ENCODE assay signal across 8 cellular contexts in the genomic region with DNA sequence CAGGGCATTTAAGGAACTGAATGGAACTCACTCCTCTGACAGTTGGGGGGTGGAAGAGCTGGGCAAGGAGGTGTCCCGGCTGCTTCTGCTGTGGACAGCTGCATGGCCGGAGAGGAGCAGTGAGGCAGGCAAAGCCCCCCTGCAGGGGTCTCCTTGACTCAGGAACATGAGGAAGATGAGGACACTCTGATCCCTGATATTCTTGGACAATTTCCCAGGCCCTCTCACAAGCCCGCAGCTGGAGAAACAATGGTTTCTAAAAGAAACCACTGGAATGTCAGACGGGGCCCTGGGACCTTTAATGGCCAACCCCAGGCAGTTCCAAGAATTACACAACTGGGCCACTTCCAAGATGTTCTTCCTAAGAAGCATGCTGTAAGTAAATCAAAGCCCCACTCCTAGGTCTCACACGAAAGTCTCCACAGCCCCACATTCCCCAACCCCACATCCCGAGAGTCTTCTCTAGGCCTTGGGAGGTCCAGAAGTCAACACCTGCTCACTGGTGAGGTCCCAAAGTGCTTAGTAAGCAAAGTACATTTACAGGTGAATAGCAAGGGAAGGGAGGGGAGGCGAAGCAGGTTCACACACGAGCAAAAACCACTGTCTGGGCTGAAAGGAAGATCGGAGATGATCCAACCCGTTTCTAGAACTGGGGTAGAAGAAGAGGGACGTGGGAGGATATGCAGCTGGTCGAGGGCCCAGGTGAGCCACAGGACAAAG. TPM values are rescaled to one million over a fixed set of nuclear protein-coding genes. Genes with fewer than 3 reads are reported as not detected.
A peak's percentile ranks its signal among the peaks of the same experiment; 100 is the strongest.
DNase-seq lines count a peak whose midpoint lies in the region; ATAC-seq, FAIRE-seq and TF ChIP-seq lines count a peak whose summit lies in the region.

No MANE protein-coding gene starts in this region.

- H3K9me3 ChIP-seq in body of pancreas (no peaks in the 10 kb centered on the region), lower lobe of right lung (no peaks in the 10 kb centered on the region)

- no peaks in the 10 kb centered on the region for H3K9me3 Mint-ChIP-seq in activated T-cell treated with anti-CD3 and anti-CD28 coated beads, Interleukin-2, amount 50 U/mL, for 4 hours

- no peak for TF ChIP-seq POLR2A in body of pancreas (IDR thresholded peaks at IDR 0.05)

- 82 to 84% methylated on average over 11 to 12 of the region's 12 CpGs for WGBS in body of pancreas, 2 donors
- 63% methylated on average over 12 of the region's 12 CpGs for WGBS in urinary bladder

- H3K4me3 ChIP-seq in body of pancreas (no peak overlapping the region), lower lobe of right lung (peak overlapping the region; percentile 98), urinary bladder (ENCODE audit: low read depth, low read length) (no peak overlapping the region)

- intact Hi-C loops in body of pancreas (cut with DNase I), result no loop called here
- intact Hi-C loops in lower lobe of right lung (cut with DNase I), result no loop called here

- no peak for ATAC-seq in activated T-cell treated with anti-CD3 and anti-CD28 coated beads, Interleukin-2, amount 50 U/mL, for 4 hours
- ATAC-seq in body of pancreas, result no peak
- peak in 1 of 2 donors; percentile 4 for ATAC-seq in lower lobe of right lung
- ATAC-seq in GM21723 (IDR thresholded peaks at IDR 0.05; ENCODE audit: unreplicated experiment), result no peak

- peak overlapping the region; percentile 94 for H3K4me3 Mint-ChIP-seq in activated T-cell treated with anti-CD3 and anti-CD28 coated beads, Interleukin-2, amount 50 U/mL, for 4 hours

- FAIRE-seq in frontal cortex (lab: Jason Lieb, UNC), result no peak

- DNase-seq in activated T-cell treated with anti-CD3 and anti-CD28 coated beads, Interleukin-2, amount 50 U/mL, for 4 hours, result no peak
- DNase-seq in activated T-cell treated with anti-CD3 and anti-CD28 coated beads, Interleukin-2, amount 50 U/mL, for 1 hour, result no peak
- peak in 1 of 4 donors; percentile 38 for DNase-seq in body of pancreas
- no peak for DNase-seq in lower lobe of right lung
- DNase-seq in frontal cortex (ENCODE audit: low spot score in 2 of 2), result no peak
- DNase-seq in activated CD8-positive, alpha-beta memory T cell treated with anti-CD3 and anti-CD28 coated beads, Interleukin-2, amount 50 U/mL, for 48 hours, result no peak

- peaks cover 38% of the 10 kb centered on the region for H3K4me1 Mint-ChIP-seq in activated T-cell treated with anti-CD3 and anti-CD28 coated beads, Interleukin-2, amount 50 U/mL, for 4 hours (ENCODE audit: low read depth)

- H3K36me3 ChIP-seq in body of pancreas (replicated peaks in 1 of 2; ENCODE audit: insufficient read depth in 1 of 2, low read depth in 2 of 2) (no peaks in the 10 kb centered on the region), lower lobe of right lung (no peaks in the 10 kb centered on the region), urinary bladder (ENCODE audit: insufficient read depth) (no peaks in the 10 kb centered on the region)

- H3K27ac ChIP-seq in body of pancreas (peak overlapping the region in 3 of 4 donors; percentile 45 to 79 (median 74)), lower lobe of right lung (peak overlapping the region; percentile 85), urinary bladder (ENCODE audit: low read depth) (peak overlapping the region; percentile 84)

- H3K36me3 Mint-ChIP-seq in activated T-cell treated with anti-CD3 and anti-CD28 coated beads, Interleukin-2, amount 50 U/mL, for 4 hours (ENCODE audit: insufficient read depth), result peaks cover 21% of the 10 kb centered on the region

- H3K27me3 Mint-ChIP-seq in activated T-cell treated with anti-CD3 and anti-CD28 coated beads, Interleukin-2, amount 50 U/mL, for 4 hours (ENCODE audit: low read depth), result no peaks in the 10 kb centered on the region

- peaks cover 40% of the 10 kb centered on the region for H3K4me1 ChIP-seq in body of pancreas
- H3K4me1 ChIP-seq in lower lobe of right lung, result peaks cover 36% of the 10 kb centered on the region
- peaks cover 5% of the 10 kb centered on the region for H3K4me1 ChIP-seq in urinary bladder (ENCODE audit: insufficient read depth)

- no peaks in the 10 kb centered on the region for H3K27me3 ChIP-seq in body of pancreas
- no peaks in the 10 kb centered on the region for H3K27me3 ChIP-seq in lower lobe of right lung (ENCODE audit: low read depth)

- TF ChIP-seq CTCF in body of pancreas (IDR thresholded peaks at IDR 0.05), result no peak
- no peak for TF ChIP-seq CTCF in lower lobe of right lung (IDR thresholded peaks at IDR 0.05)

RNA-seq across cellular contexts. Expression of a gene that starts 1.0 kb away (rescaled TPM):
- total RNA-seq in activated T-cell treated with anti-CD3 and anti-CD28 coated beads, Interleukin-2, amount 50 U/mL, for 4 hours, result 100 to 1,000 TPM; 182 to 218 (median 190) TPM
- total RNA-seq in body of pancreas (10 to 100 TPM; 14.8 to 26.4 TPM), lower lobe of right lung (12.6 TPM), urinary bladder (4.5 TPM), frontal cortex (2.9 TPM)
- polyA plus RNA-seq in urinary bladder, result 23.4 TPM

RNA-seq across cellular contexts. Expression of a gene that starts 14.9 kb away (rescaled TPM):
- under 1 TPM; 0.23 to 0.45 (median 0.35) TPM for total RNA-seq in activated T-cell treated with anti-CD3 and anti-CD28 coated beads, Interleukin-2, amount 50 U/mL, for 4 hours
- total RNA-seq in body of pancreas (1 to 10 TPM in 1 of 2 donors, under 1 TPM in 1; 0.52 to 1.3 TPM), lower lobe of right lung (0.86 TPM), urinary bladder (0.37 TPM), frontal cortex (1.6 TPM)
- polyA plus RNA-seq in urinary bladder, result 0.98 TPM

RNA-seq across cellular contexts. Expression of a gene that starts 26.5 kb away (rescaled TPM):
- total RNA-seq in activated T-cell treated with anti-CD3 and anti-CD28 coated beads, Interleukin-2, amount 50 U/mL, for 4 hours, result not detected
- total RNA-seq in body of pancreas (not detected), lower lobe of right lung (not detected), urinary bladder (not detected), frontal cortex (not detected)
- 0.35 TPM for polyA plus RNA-seq in urinary bladder

RNA-seq across cellular contexts. Expression of a gene that starts 55.7 kb away (rescaled TPM):
- total RNA-seq in activated T-cell treated with anti-CD3 and anti-CD28 coated beads, Interleukin-2, amount 50 U/mL, for 4 hours, result not detected
- total RNA-seq in body of pancreas, result not detected
- total RNA-seq in lower lobe of right lung, result not detected
- not detected for total RNA-seq in urinary bladder
- polyA plus RNA-seq in urinary bladder, result not detected
- total RNA-seq in frontal cortex, result not detected

Comparison
In these comparisons a context has a peak if more than half of its experiments do, and no peak if none do; other contexts are left out.
1. RNA of a gene that starts 1.0 kb away (total RNA-seq): 182 to 218 TPM in activated T-cell treated with anti-CD3 and anti-CD28 coated beads, Interleukin-2, amount 50 U/mL, for 4 hours; 14.8 to 26.4 TPM in body of pancreas, 12.6 TPM in lower lobe of right lung (single experiment), 4.5 TPM in urinary bladder (single experiment) and 2.9 TPM in frontal cortex (single experiment); every median in the first group is over 4 times any median in the second.
2. Peak in every context shown above with its lines, with median percentiles within 50 percentile points of each other: H3K27ac ChIP-seq.